Comparison of ENCODE assay signal across 15 cellular contexts in the genomic region with DNA sequence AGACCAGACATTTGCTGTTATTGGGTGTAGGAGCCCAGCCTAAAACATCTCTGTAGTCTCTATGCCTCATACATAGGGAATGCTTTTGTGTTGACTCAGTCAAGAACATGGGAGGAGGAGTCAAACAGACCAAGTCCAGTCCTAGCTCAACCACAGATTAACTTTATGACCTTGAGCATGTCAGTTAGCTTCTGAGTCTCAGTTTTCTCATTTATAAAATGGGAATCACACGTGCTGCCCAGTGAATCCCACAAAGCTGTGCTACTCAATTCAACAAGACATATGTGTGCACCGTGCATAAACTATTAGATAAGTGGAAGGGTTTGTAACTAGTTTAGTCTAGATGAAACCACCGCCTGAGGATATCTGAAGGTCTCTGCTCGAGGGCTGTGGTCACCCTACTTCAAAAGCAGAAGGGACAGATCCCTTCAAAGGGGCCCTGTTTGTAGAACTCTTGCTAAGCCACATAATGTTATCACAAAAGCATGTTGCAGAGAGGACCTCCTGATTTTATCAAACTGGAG.
DNase-seq lines count a peak whose midpoint lies in the region; ATAC-seq, FAIRE-seq and TF ChIP-seq lines count a peak whose summit lies in the region.
"Had no signal": no experiment of that assay in that cellular context is flagged by ENCODE, and none has a peak within 500 bp of the region (broad histone marks: within the 10 kb centered on the region; RNA-seq: fewer than 3 reads in every experiment).

No MANE protein-coding gene starts in this region.

- no peaks in the 10 kb centered on the region for H3K27me3 ChIP-seq in pancreas
- H3K27me3 ChIP-seq: ovary had no signal

- no peak overlapping the region for H3K27ac Mint-ChIP-seq in activated naive CD8-positive, alpha-beta T cell treated with anti-CD3 and anti-CD28 coated beads for 36 hours
- H3K27ac Mint-ChIP-seq: activated naive CD4-positive, alpha-beta T cell treated with anti-CD3 and anti-CD28 coated beads for 36 hours had no signal

- H3K9me3 Mint-ChIP-seq in activated naive CD8-positive, alpha-beta T cell treated with anti-CD3 and anti-CD28 coated beads for 36 hours: no peaks in the 10 kb centered on the region
- H3K9me3 Mint-ChIP-seq: activated naive CD4-positive, alpha-beta T cell treated with anti-CD3 and anti-CD28 coated beads for 36 hours had no signal

- H3K4me1 Mint-ChIP-seq in activated naive CD8-positive, alpha-beta T cell treated with anti-CD3 and anti-CD28 coated beads for 36 hours: no peaks in the 10 kb centered on the region

- no peaks in the 10 kb centered on the region for H3K4me1 ChIP-seq in pancreas

- H3K27me3 Mint-ChIP-seq in activated naive CD8-positive, alpha-beta T cell treated with anti-CD3 and anti-CD28 coated beads for 36 hours: no peaks in the 10 kb centered on the region

- intact Hi-C loops in pancreas (cut with DNase I): no loop called here

- FAIRE-seq in pancreas (lab: Jason Lieb, UNC): no peak
- FAIRE-seq: GM12892 had no signal

- no peaks in the 10 kb centered on the region for H3K36me3 Mint-ChIP-seq in activated naive CD8-positive, alpha-beta T cell treated with anti-CD3 and anti-CD28 coated beads for 36 hours

- no peak for TF ChIP-seq CTCF in pancreas (IDR thresholded peaks at IDR 0.05)

- ATAC-seq in SK-N-SH treated with all-trans-retinoic acid at 6 μM for 48 hours: peak; percentile 92
- ATAC-seq in pancreas: peak in 3 of 4 donors; percentile 36 to 68 (median 61)
- ATAC-seq in GM18520 (IDR thresholded peaks at IDR 0.05; ENCODE audit: unreplicated experiment): no peak
- no peak for ATAC-seq in stimulated activated naive CD8-positive, alpha-beta T cell treated with anti-CD3 and anti-CD28 coated beads, Interleukin-15, Interleukin-2, amounts not matched to agents 100 U/mL and 50 U/mL, for 24 hours

- WGBS in pancreas, 2 donors: 72 to 85% methylated on average over 4 of the region's 4 CpGs

- no peak overlapping the region for H3K4me3 ChIP-seq in pancreas
- H3K4me3 ChIP-seq: ovary had no signal

- no peak overlapping the region for H3K27ac ChIP-seq in pancreas
- H3K27ac ChIP-seq: ovary had no signal

- H3K4me3 Mint-ChIP-seq in activated naive CD8-positive, alpha-beta T cell treated with anti-CD3 and anti-CD28 coated beads for 36 hours: no peak overlapping the region
- H3K4me3 Mint-ChIP-seq: activated naive CD4-positive, alpha-beta T cell treated with anti-CD3 and anti-CD28 coated beads for 36 hours had no signal

- no peaks in the 10 kb centered on the region for H3K9me3 ChIP-seq in pancreas
- H3K9me3 ChIP-seq: ovary had no signal

- no peaks in the 10 kb centered on the region for H3K36me3 ChIP-seq in pancreas
- H3K36me3 ChIP-seq: ovary had no signal

- peak; percentile 77 for DNase-seq in ELR (ENCODE audit: low read depth)
- peak; percentile 47 for DNase-seq in fibroblast of gingiva (ENCODE audit: low read depth)
- DNase-seq in pancreas: no peak
- DNase-seq in activated naive CD8-positive, alpha-beta T cell treated with anti-CD3 and anti-CD28 coated beads for 36 hours: no peak
- DNase-seq in NCI-H82 treated with DMSO at 0.1 percent for 48 hours (lab: John Stamatoyannopoulos, UW; ENCODE audit: unreplicated experiment): no peak
- no peak for DNase-seq in stimulated activated naive CD8-positive, alpha-beta T cell treated with anti-CD3 and anti-CD28 coated beads, Interleukin-15, Interleukin-2, amounts not matched to agents 100 U/mL and 50 U/mL, for 24 hours
- DNase-seq: activated CD4-positive, alpha-beta T cell treated with anti-CD3 and anti-CD28 coated beads, Interleukin-2, amount 50 U/mL, for 1 hour; activated naive CD4-positive, alpha-beta T cell treated with anti-CD3 and anti-CD28 coated beads for 36 hours; effector CD4-positive, alpha-beta T cell; NCI-H2107; ovary; SHP77 treated with DMSO at 0.1 percent for 48 hours had no signal

TF ChIP-seq in SK-N-SH treated with all-trans-retinoic acid at 6 μM for 48 hours, 23 proteins besides CTCF, POLR2A, EP300 and RAD21:
- TF ChIP-seq OSR1 (CRISPR knock-in tag; IDR thresholded peaks at IDR 0.05) (no peak), ZNF70 (CRISPR knock-in tag; IDR thresholded peaks at IDR 0.05) (no peak), ZNF565 (CRISPR knock-in tag; conservative IDR thresholded peaks at IDR 0.05; ENCODE audit: low read depth) (no peak), BACH2 (CRISPR knock-in tag; IDR thresholded peaks at IDR 0.05; ENCODE audit: borderline replicate concordance) (no peak), ZC3H10 (CRISPR knock-in tag; IDR thresholded peaks at IDR 0.05) (no peak), RARB (CRISPR knock-in tag; IDR thresholded peaks at IDR 0.05) (no peak), ZFP30 (CRISPR knock-in tag; IDR thresholded peaks at IDR 0.05) (no peak), ZFP3 (CRISPR knock-in tag; IDR thresholded peaks at IDR 0.05) (no peak), CSDC2 (CRISPR knock-in tag; IDR thresholded peaks at IDR 0.05) (no peak), ISL1 (CRISPR knock-in tag; IDR thresholded peaks at IDR 0.05) (no peak)
- TF ChIP-seq, protein P1, sequence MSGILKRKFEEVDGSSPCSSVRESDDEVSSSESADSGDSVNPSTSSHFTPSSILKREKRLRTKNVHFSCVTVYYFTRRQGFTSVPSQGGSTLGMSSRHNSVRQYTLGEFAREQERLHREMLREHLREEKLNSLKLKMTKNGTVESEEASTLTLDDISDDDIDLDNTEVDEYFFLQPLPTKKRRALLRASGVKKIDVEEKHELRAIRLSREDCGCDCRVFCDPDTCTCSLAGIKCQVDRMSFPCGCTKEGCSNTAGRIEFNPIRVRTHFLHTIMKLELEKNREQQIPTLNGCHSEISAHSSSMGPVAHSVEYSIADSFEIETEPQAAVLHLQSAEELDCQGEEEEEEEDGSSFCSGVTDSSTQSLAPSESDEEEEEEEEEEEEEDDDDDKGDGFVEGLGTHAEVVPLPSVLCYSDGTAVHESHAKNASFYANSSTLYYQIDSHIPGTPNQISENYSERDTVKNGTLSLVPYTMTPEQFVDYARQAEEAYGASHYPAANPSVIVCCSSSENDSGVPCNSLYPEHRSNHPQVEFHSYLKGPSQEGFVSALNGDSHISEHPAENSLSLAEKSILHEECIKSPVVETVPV (CRISPR knock-in tag; IDR thresholded peaks at IDR 0.05): no peak
- TF ChIP-seq, protein P2, sequence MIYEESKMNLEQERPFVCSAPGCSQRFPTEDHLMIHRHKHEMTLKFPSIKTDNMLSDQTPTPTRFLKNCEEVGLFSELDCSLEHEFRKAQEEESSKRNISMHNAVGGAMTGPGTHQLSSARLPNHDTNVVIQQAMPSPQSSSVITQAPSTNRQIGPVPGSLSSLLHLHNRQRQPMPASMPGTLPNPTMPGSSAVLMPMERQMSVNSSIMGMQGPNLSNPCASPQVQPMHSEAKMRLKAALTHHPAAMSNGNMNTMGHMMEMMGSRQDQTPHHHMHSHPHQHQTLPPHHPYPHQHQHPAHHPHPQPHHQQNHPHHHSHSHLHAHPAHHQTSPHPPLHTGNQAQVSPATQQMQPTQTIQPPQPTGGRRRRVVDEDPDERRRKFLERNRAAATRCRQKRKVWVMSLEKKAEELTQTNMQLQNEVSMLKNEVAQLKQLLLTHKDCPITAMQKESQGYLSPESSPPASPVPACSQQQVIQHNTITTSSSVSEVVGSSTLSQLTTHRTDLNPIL (CRISPR knock-in tag; IDR thresholded peaks at IDR 0.05; ENCODE audit: low read depth): no peak
- TF ChIP-seq, protein P3, sequence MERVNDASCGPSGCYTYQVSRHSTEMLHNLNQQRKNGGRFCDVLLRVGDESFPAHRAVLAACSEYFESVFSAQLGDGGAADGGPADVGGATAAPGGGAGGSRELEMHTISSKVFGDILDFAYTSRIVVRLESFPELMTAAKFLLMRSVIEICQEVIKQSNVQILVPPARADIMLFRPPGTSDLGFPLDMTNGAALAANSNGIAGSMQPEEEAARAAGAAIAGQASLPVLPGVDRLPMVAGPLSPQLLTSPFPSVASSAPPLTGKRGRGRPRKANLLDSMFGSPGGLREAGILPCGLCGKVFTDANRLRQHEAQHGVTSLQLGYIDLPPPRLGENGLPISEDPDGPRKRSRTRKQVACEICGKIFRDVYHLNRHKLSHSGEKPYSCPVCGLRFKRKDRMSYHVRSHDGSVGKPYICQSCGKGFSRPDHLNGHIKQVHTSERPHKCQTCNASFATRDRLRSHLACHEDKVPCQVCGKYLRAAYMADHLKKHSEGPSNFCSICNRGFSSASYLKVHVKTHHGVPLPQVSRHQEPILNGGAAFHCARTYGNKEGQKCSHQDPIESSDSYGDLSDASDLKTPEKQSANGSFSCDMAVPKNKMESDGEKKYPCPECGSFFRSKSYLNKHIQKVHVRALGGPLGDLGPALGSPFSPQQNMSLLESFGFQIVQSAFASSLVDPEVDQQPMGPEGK (CRISPR knock-in tag; IDR thresholded peaks at IDR 0.05; ENCODE audit: borderline replicate concordance): no peak
- TF ChIP-seq, protein P4, sequence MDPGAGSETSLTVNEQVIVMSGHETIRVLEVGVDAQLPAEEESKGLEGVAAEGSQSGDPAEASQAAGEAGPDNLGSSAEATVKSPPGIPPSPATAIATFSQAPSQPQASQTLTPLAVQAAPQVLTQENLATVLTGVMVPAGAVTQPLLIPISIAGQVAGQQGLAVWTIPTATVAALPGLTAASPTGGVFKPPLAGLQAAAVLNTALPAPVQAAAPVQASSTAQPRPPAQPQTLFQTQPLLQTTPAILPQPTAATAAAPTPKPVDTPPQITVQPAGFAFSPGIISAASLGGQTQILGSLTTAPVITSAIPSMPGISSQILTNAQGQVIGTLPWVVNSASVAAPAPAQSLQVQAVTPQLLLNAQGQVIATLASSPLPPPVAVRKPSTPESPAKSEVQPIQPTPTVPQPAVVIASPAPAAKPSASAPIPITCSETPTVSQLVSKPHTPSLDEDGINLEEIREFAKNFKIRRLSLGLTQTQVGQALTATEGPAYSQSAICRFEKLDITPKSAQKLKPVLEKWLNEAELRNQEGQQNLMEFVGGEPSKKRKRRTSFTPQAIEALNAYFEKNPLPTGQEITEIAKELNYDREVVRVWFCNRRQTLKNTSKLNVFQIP (CRISPR knock-in tag; IDR thresholded peaks at IDR 0.05; ENCODE audit: borderline replicate concordance, low read depth): no peak

Comparison
In these comparisons a context has a peak if more than half of its experiments do, and no peak if none do; other contexts are left out.
1. DNase-seq: peak in ELR (single experiment) and fibroblast of gingiva (single experiment); none in pancreas (0 of 6), activated naive CD8-positive, alpha-beta T cell treated with anti-CD3 and anti-CD28 coated beads for 36 hours (single experiment), NCI-H82 treated with DMSO at 0.1 percent for 48 hours (single experiment) and stimulated activated naive CD8-positive, alpha-beta T cell treated with anti-CD3 and anti-CD28 coated beads, Interleukin-15, Interleukin-2, amounts not matched to agents 100 U/mL and 50 U/mL, for 24 hours (single experiment).
2. ATAC-seq: peak in SK-N-SH treated with all-trans-retinoic acid at 6 μM for 48 hours (single experiment) and pancreas (3 of 4); none in GM18520 (single experiment) and stimulated activated naive CD8-positive, alpha-beta T cell treated with anti-CD3 and anti-CD28 coated beads, Interleukin-15, Interleukin-2, amounts not matched to agents 100 U/mL and 50 U/mL, for 24 hours (single experiment).